ENCODE assay signal across 1 cellular context in genomic region chr7:91212592-91212991, GRCh38.
TF ChIP-seq lines count a peak whose summit lies in the region.

No MANE protein-coding gene starts in this region.

TF ChIP-seq in K562, 482 proteins besides CTCF, POLR2A, EP300 and RAD21 (continued from another document):
- TF ChIP-seq ARID3A (IDR thresholded peaks at IDR 0.05; ENCODE audit: borderline replicate concordance, low read depth, low read length) = no peak
- no peak for TF ChIP-seq HIVEP1 (CRISPR knock-in tag; IDR thresholded peaks at IDR 0.05)
- no peak for TF ChIP-seq HNRNPL (IDR thresholded peaks at IDR 0.05; ENCODE audit: low read depth, low read length)
- TF ChIP-seq MAX (CRISPR knock-in tag; IDR thresholded peaks at IDR 0.05) = no peak
- no peak for TF ChIP-seq ZNF124 (CRISPR knock-in tag; IDR thresholded peaks at IDR 0.05)
- TF ChIP-seq ZNF121 (CRISPR knock-in tag; conservative IDR thresholded peaks at IDR 0.05) = no peak
- TF ChIP-seq ZBTB1 (CRISPR knock-in tag; IDR thresholded peaks at IDR 0.05; ENCODE audit: borderline replicate concordance, low read depth) = no peak
- TF ChIP-seq STAT5B (CRISPR knock-in tag; IDR thresholded peaks at IDR 0.05) = no peak
- TF ChIP-seq ZBTB2 (IDR thresholded peaks at IDR 0.05) = no peak
